ENCODE assay signal across 1 cellular context in genomic region chr7:591856-592628, GRCh38.
TF ChIP-seq lines count a peak whose summit lies in the region.

No MANE protein-coding gene starts in this region.

TF ChIP-seq in K562, 482 proteins besides CTCF, POLR2A, EP300 and RAD21 (continued from another document and continues in another):
- no peak for TF ChIP-seq PBX2 (CRISPR knock-in tag; IDR thresholded peaks at IDR 0.05; ENCODE audit: low read depth)
- TF ChIP-seq PBX2 (tag; conservative IDR thresholded peaks at IDR 0.05; ENCODE audit: low read depth), result no peak
- no peak for TF ChIP-seq ZNF24 (IDR thresholded peaks at IDR 0.05)
- no peak for TF ChIP-seq PTTG1 (tag; IDR thresholded peaks at IDR 0.05; ENCODE audit: low read depth)
- no peak for TF ChIP-seq ZFP1 (CRISPR knock-in tag; IDR thresholded peaks at IDR 0.05)
- no peak for TF ChIP-seq ASH1L (IDR thresholded peaks at IDR 0.05; ENCODE audit: borderline replicate concordance, low read depth, partially characterized antibody)
- TF ChIP-seq EP400 (IDR thresholded peaks at IDR 0.05), result no peak
- TF ChIP-seq CBFA2T3 (IDR thresholded peaks at IDR 0.05), result peak; percentile 16; the same call in 1 of the 2 replicates
- no peak for TF ChIP-seq CTCFL (IDR thresholded peaks at IDR 0.05; ENCODE audit: borderline replicate concordance, insufficient read depth, low read depth, low read length, poor library complexity, severe bottlenecking)
- TF ChIP-seq NFATC3 (IDR thresholded peaks at IDR 0.05), result no peak
- TF ChIP-seq ARID2 (IDR thresholded peaks at IDR 0.05), result no peak
- TF ChIP-seq CUX1 (CRISPR knock-in tag; IDR thresholded peaks at IDR 0.05), result no peak; the same call in 1 of the 2 replicates
- TF ChIP-seq POLR2AphosphoS5 (IDR thresholded peaks at IDR 0.05; ENCODE audit: control insufficient read depth, insufficient read depth, low read depth, low read length), result no peak
- no peak for TF ChIP-seq ZHX1 (conservative IDR thresholded peaks at IDR 0.05; ENCODE audit: low read length)
- no peak for TF ChIP-seq WHSC1 (IDR thresholded peaks at IDR 0.05; ENCODE audit: low read length)
- no peak for TF ChIP-seq DLX4 (CRISPR knock-in tag; IDR thresholded peaks at IDR 0.05)
- no peak for TF ChIP-seq E2F4 (CRISPR knock-in tag; IDR thresholded peaks at IDR 0.05; ENCODE audit: low read depth)
- TF ChIP-seq MYBL2 (IDR thresholded peaks at IDR 0.05; ENCODE audit: low read depth), result no peak
- no peak for TF ChIP-seq MYBL2 (CRISPR knock-in tag; IDR thresholded peaks at IDR 0.05; ENCODE audit: borderline replicate concordance)
- TF ChIP-seq SIX5 (IDR thresholded peaks at IDR 0.05; ENCODE audit: borderline replicate concordance in 1 of 2, insufficient read depth in 1 of 2, low read depth in 1 of 2, low read length in 2 of 2), result no peak
- TF ChIP-seq DDX20 (tag; IDR thresholded peaks at IDR 0.05; ENCODE audit: low read depth), result no peak
- no peak for TF ChIP-seq SAP30 (IDR thresholded peaks at IDR 0.05; ENCODE audit: borderline replicate concordance, insufficient read depth, low read depth, low read length, poor library complexity, severe bottlenecking)
- TF ChIP-seq CGGBP1 (CRISPR knock-in tag; IDR thresholded peaks at IDR 0.05), result no peak
- peak; percentile 21 to 29; a peak in 2 of 4 replicates for TF ChIP-seq NRF1 (conservative IDR thresholded peaks at IDR 0.05 in 1 of 2, IDR thresholded peaks at IDR 0.05 in 1 of 2)
- no peak for TF ChIP-seq DIDO1 (tag; IDR thresholded peaks at IDR 0.05; ENCODE audit: low read depth)
- TF ChIP-seq BACH1 (tag; IDR thresholded peaks at IDR 0.05), result no peak
- peak; percentile 95 for TF ChIP-seq ZNF592 (IDR thresholded peaks at IDR 0.05)
- TF ChIP-seq RBM15 (IDR thresholded peaks at IDR 0.05; ENCODE audit: insufficient read depth, low read length), result no peak
- no peak for TF ChIP-seq STAT5A (IDR thresholded peaks at IDR 0.05; ENCODE audit: borderline replicate concordance, low read length)
- no peak for TF ChIP-seq HSF4 (CRISPR knock-in tag; IDR thresholded peaks at IDR 0.05; ENCODE audit: borderline replicate concordance)
- no peak for TF ChIP-seq PHF8 (IDR thresholded peaks at IDR 0.05; ENCODE audit: borderline replicate concordance, low read length)
- TF ChIP-seq KHSRP (IDR thresholded peaks at IDR 0.05), result no peak
- TF ChIP-seq HDAC1 (IDR thresholded peaks at IDR 0.05), result peak in 1 of 2 experiments; percentile 25; a peak in 1 of 4 replicates
- TF ChIP-seq ELF1 (tag; IDR thresholded peaks at IDR 0.05), result no peak
- no peak for TF ChIP-seq ZKSCAN1 (IDR thresholded peaks at IDR 0.05; ENCODE audit: low read depth, low read length)
- TF ChIP-seq ZSCAN29 (IDR thresholded peaks at IDR 0.05), result no peak
- TF ChIP-seq ZNF23 (CRISPR knock-in tag; IDR thresholded peaks at IDR 0.05), result 0 out of 2 replicates have a peak, but pooled peaks have one; percentile 24
- no peak for TF ChIP-seq HNRNPL (IDR thresholded peaks at IDR 0.05; ENCODE audit: low read depth, low read length)
- TF ChIP-seq SMAD1 (IDR thresholded peaks at IDR 0.05; ENCODE audit: low read depth, low read length, partially characterized antibody), result no peak
- TF ChIP-seq CREM (IDR thresholded peaks at IDR 0.05; ENCODE audit: low read depth), result peak; percentile 22; the same call in 1 of the 2 replicates
- no peak for TF ChIP-seq MXI1 (IDR thresholded peaks at IDR 0.05; ENCODE audit: low read depth, low read length)
- TF ChIP-seq ZBTB34 (CRISPR knock-in tag; IDR thresholded peaks at IDR 0.05), result no peak
- TF ChIP-seq RB1 (IDR thresholded peaks at IDR 0.05; ENCODE audit: low read depth), result no peak
- TF ChIP-seq HMG20A (CRISPR knock-in tag; conservative IDR thresholded peaks at IDR 0.05), result no peak
- no peak for TF ChIP-seq TGIF2 (CRISPR knock-in tag; IDR thresholded peaks at IDR 0.05)
- no peak for TF ChIP-seq TCF3 (CRISPR knock-in tag; IDR thresholded peaks at IDR 0.05)
- TF ChIP-seq NCOA4 (IDR thresholded peaks at IDR 0.05; ENCODE audit: partially characterized antibody), result no peak
